In genomic region chr1:21251773-21252471, GRCh38 we compare ENCODE assay signal across 1 cellular context.
A peak's percentile ranks its signal among the peaks of the same experiment; 100 is the strongest.
TF ChIP-seq lines count a peak whose summit lies in the region.

No MANE protein-coding gene starts in this region.

TF ChIP-seq in HepG2, 621 proteins besides CTCF, POLR2A, EP300 and RAD21 (continued from another document and continues in another):
- no peak; the same call in 1 of the 2 replicates for TF ChIP-seq ZNF281 (CRISPR knock-in tag; IDR thresholded peaks at IDR 0.05; ENCODE audit: borderline replicate concordance)
- TF ChIP-seq TRIM22 (IDR thresholded peaks at IDR 0.05) = no peak
- TF ChIP-seq PREB (CRISPR knock-in tag; IDR thresholded peaks at IDR 0.05) = no peak
- TF ChIP-seq SOX13 (IDR thresholded peaks at IDR 0.05) = 0 out of 2 replicates have a peak, but pooled peaks have one; percentile 16
- peak in 1 of 2 experiments; percentile 75; a peak in 2 of 4 replicates for TF ChIP-seq SOX13 (CRISPR knock-in tag; conservative IDR thresholded peaks at IDR 0.05 in 1 of 2, IDR thresholded peaks at IDR 0.05 in 1 of 2)
- TF ChIP-seq PHF21A (CRISPR knock-in tag; IDR thresholded peaks at IDR 0.05) = peak; percentile 92
- no peak for TF ChIP-seq PHF20 (CRISPR knock-in tag; IDR thresholded peaks at IDR 0.05)
- no peak for TF ChIP-seq NONO (IDR thresholded peaks at IDR 0.05)
- peak; percentile 77 for TF ChIP-seq NONO (CRISPR knock-in tag; conservative IDR thresholded peaks at IDR 0.05)
- TF ChIP-seq SALL1 (CRISPR knock-in tag; IDR thresholded peaks at IDR 0.05) = peak; percentile 84
- TF ChIP-seq ZBTB14 (CRISPR knock-in tag; IDR thresholded peaks at IDR 0.05) = no peak
- TF ChIP-seq PBX3 (CRISPR knock-in tag; IDR thresholded peaks at IDR 0.05; ENCODE audit: borderline replicate concordance) = no peak
- TF ChIP-seq ZNF451 (CRISPR knock-in tag; IDR thresholded peaks at IDR 0.05) = no peak; the same call in 1 of the 2 replicates
- TF ChIP-seq, protein P1, sequence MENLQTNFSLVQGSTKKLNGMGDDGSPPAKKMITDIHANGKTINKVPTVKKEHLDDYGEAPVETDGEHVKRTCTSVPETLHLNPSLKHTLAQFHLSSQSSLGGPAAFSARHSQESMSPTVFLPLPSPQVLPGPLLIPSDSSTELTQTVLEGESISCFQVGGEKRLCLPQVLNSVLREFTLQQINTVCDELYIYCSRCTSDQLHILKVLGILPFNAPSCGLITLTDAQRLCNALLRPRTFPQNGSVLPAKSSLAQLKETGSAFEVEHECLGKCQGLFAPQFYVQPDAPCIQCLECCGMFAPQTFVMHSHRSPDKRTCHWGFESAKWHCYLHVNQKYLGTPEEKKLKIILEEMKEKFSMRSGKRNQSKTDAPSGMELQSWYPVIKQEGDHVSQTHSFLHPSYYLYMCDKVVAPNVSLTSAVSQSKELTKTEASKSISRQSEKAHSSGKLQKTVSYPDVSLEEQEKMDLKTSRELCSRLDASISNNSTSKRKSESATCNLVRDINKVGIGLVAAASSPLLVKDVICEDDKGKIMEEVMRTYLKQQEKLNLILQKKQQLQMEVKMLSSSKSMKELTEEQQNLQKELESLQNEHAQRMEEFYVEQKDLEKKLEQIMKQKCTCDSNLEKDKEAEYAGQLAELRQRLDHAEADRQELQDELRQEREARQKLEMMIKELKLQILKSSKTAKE (CRISPR knock-in tag; IDR thresholded peaks at IDR 0.05; ENCODE audit: borderline replicate concordance) = peak; percentile 82; the same call in 1 of the 2 replicates
- no peak for TF ChIP-seq E2F1 (CRISPR knock-in tag; IDR thresholded peaks at IDR 0.05)
- no peak for TF ChIP-seq ZNF577 (CRISPR knock-in tag; IDR thresholded peaks at IDR 0.05; ENCODE audit: borderline replicate concordance, low read depth)
- TF ChIP-seq JARID2 (CRISPR knock-in tag; IDR thresholded peaks at IDR 0.05; ENCODE audit: insufficient replicate concordance) = no peak
- TF ChIP-seq, protein P2, sequence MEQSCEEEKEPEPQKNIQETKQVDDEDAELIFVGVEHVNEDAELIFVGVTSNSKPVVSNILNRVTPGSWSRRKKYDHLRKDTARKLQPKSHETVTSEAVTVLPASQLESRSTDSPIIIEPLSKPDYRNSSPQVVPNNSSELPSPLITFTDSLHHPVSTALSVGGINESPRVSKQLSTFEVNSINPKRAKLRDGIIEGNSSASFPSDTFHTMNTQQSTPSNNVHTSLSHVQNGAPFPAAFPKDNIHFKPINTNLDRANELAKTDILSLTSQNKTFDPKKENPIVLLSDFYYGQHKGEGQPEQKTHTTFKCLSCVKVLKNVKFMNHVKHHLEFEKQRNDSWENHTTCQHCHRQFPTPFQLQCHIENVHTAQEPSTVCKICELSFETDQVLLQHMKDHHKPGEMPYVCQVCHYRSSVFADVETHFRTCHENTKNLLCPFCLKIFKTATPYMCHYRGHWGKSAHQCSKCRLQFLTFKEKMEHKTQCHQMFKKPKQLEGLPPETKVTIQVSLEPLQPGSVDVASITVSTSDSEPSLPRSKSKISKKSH (CRISPR knock-in tag; IDR thresholded peaks at IDR 0.05; ENCODE audit: borderline replicate concordance) = no peak
- TF ChIP-seq ZNF746 (CRISPR knock-in tag; IDR thresholded peaks at IDR 0.05) = no peak; the same call in 1 of the 2 replicates
- TF ChIP-seq U2AF2 (IDR thresholded peaks at IDR 0.05; ENCODE audit: low read depth, low read length) = no peak
- TF ChIP-seq NFYB (CRISPR knock-in tag; IDR thresholded peaks at IDR 0.05) = no peak
- no peak for TF ChIP-seq HCFC1 (IDR thresholded peaks at IDR 0.05; ENCODE audit: low read depth, low read length)
- TF ChIP-seq SMAD9 (CRISPR knock-in tag; IDR thresholded peaks at IDR 0.05) = no peak
- TF ChIP-seq, protein P3, sequence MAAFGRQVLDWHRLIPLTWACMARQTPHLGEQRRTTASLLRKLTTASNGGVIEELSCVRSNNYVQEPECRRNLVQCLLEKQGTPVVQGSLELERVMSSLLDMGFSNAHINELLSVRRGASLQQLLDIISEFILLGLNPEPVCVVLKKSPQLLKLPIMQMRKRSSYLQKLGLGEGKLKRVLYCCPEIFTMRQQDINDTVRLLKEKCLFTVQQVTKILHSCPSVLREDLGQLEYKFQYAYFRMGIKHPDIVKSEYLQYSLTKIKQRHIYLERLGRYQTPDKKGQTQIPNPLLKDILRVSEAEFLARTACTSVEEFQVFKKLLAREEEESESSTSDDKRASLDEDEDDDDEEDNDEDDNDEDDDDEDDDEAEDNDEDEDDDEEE (CRISPR knock-in tag; IDR thresholded peaks at IDR 0.05) = no peak
- TF ChIP-seq CENPT (CRISPR knock-in tag; IDR thresholded peaks at IDR 0.05; ENCODE audit: low read depth) = no peak
- no peak for TF ChIP-seq MYC (CRISPR knock-in tag; IDR thresholded peaks at IDR 0.05; ENCODE audit: borderline replicate concordance)
- no peak for TF ChIP-seq ZNF737 (CRISPR knock-in tag; IDR thresholded peaks at IDR 0.05; ENCODE audit: borderline replicate concordance)
- TF ChIP-seq, protein P4, sequence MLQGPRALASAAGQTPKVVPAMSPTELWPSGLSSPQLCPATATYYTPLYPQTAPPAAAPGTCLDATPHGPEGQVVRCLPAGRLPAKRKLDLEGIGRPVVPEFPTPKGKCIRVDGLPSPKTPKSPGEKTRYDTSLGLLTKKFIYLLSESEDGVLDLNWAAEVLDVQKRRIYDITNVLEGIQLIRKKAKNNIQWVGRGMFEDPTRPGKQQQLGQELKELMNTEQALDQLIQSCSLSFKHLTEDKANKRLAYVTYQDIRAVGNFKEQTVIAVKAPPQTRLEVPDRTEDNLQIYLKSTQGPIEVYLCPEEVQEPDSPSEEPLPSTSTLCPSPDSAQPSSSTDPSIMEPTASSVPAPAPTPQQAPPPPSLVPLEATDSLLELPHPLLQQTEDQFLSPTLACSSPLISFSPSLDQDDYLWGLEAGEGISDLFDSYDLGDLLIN (CRISPR knock-in tag; IDR thresholded peaks at IDR 0.05; ENCODE audit: borderline replicate concordance) = no peak
- no peak for TF ChIP-seq ZNF616 (CRISPR knock-in tag; IDR thresholded peaks at IDR 0.05; ENCODE audit: low read depth)
- no peak for TF ChIP-seq SCMH1 (CRISPR knock-in tag; IDR thresholded peaks at IDR 0.05; ENCODE audit: borderline replicate concordance)
- TF ChIP-seq HMG20B (CRISPR knock-in tag; conservative IDR thresholded peaks at IDR 0.05) = 0 out of 2 replicates have a peak, but pooled peaks have one; percentile 21
- no peak; the same call in 1 of the 2 replicates for TF ChIP-seq TOE1 (CRISPR knock-in tag; IDR thresholded peaks at IDR 0.05)
- TF ChIP-seq MATR3 (CRISPR knock-in tag; IDR thresholded peaks at IDR 0.05) = no peak
- TF ChIP-seq ZNF564 (CRISPR knock-in tag; IDR thresholded peaks at IDR 0.05) = no peak
- no peak for TF ChIP-seq SIN3B (IDR thresholded peaks at IDR 0.05; ENCODE audit: low read length)
- TF ChIP-seq ARID3A (IDR thresholded peaks at IDR 0.05; ENCODE audit: low read depth, low read length) = no peak
- TF ChIP-seq, protein P5, sequence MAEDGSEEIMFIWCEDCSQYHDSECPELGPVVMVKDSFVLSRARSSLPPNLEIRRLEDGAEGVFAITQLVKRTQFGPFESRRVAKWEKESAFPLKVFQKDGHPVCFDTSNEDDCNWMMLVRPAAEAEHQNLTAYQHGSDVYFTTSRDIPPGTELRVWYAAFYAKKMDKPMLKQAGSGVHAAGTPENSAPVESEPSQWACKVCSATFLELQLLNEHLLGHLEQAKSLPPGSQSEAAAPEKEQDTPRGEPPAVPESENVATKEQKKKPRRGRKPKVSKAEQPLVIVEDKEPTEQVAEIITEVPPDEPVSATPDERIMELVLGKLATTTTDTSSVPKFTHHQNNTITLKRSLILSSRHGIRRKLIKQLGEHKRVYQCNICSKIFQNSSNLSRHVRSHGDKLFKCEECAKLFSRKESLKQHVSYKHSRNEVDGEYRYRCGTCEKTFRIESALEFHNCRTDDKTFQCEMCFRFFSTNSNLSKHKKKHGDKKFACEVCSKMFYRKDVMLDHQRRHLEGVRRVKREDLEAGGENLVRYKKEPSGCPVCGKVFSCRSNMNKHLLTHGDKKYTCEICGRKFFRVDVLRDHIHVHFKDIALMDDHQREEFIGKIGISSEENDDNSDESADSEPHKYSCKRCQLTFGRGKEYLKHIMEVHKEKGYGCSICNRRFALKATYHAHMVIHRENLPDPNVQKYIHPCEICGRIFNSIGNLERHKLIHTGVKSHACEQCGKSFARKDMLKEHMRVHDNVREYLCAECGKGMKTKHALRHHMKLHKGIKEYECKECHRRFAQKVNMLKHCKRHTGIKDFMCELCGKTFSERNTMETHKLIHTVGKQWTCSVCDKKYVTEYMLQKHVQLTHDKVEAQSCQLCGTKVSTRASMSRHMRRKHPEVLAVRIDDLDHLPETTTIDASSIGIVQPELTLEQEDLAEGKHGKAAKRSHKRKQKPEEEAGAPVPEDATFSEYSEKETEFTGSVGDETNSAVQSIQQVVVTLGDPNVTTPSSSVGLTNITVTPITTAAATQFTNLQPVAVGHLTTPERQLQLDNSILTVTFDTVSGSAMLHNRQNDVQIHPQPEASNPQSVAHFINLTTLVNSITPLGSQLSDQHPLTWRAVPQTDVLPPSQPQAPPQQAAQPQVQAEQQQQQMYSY (CRISPR knock-in tag; IDR thresholded peaks at IDR 0.05) = no peak
- no peak for TF ChIP-seq ZNF558 (CRISPR knock-in tag; IDR thresholded peaks at IDR 0.05; ENCODE audit: borderline replicate concordance)
- peak; percentile 99 for TF ChIP-seq FOXA3 (CRISPR knock-in tag; IDR thresholded peaks at IDR 0.05)
